In genomic region chr4:174036563-174036962, GRCh38 we compare ENCODE assay signal across 1 cellular context.
TF ChIP-seq lines count a peak whose summit lies in the region.

No MANE protein-coding gene starts in this region.

TF ChIP-seq in HEK293, 187 proteins besides CTCF, POLR2A, EP300 and RAD21 (continued from another document):
- TF ChIP-seq ZNF280C (tag by site-specific recombination; IDR thresholded peaks at IDR 0.05) (no peak), ZBTB49 (tag by site-specific recombination; IDR thresholded peaks at IDR 0.05; ENCODE audit: low read depth) (no peak), ZFP37 (tag by site-specific recombination; IDR thresholded peaks at IDR 0.05) (no peak), GLIS1 (tag by site-specific recombination; IDR thresholded peaks at IDR 0.05) (peak; percentile 3; the same call in 1 of the 2 replicates)
